ENCODE assay signal across 1 cellular context in the genomic region with DNA sequence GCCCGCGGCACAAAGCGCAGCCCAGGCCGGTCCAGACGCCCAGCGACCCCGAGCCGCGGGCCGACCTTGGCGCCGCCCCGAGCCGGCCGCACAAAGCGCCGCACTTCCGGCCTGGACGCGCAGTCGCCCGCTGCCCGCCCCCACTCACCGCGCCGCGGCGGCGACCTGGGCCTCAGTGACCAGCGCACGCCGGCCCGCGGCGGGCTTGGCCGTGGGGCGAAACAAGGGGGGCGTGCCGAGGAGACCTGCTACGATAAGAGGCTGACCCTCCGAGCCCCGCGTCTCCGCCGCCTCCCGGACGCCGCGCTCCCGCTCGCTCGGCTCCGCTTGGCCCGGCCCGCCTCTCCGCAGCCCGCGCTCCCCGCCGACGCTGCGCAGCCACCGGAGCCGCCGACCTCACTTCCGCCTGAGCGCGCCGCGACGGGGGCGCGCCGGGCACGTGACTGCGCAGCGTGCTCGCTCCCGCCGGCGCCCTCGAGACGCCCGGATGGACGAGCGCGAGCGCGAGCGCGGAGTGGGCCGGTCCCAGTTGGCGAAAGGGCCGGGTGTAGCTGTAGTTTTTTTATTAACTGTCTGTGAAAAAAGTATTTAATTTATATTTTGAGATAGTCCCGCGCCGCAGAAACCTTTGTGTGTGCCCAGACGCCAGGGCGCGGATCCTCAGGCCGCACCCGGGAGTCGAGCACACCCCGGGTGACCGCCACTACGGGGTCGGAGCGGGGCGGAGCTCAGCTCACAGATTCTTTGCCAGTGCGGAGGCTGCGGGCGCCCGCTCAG.
TF ChIP-seq lines count a peak whose summit lies in the region.

A gene with protein sequence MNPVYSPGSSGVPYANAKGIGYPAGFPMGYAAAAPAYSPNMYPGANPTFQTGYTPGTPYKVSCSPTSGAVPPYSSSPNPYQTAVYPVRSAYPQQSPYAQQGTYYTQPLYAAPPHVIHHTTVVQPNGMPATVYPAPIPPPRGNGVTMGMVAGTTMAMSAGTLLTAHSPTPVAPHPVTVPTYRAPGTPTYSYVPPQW (minus strand): TSS at position 395 of the 777 bp plus-strand sequence. CDS start 10,814 bp downstream, outside the sequence.

TF ChIP-seq in HEK293, 187 proteins besides CTCF, POLR2A, EP300 and RAD21 (continued from another document):
- TF ChIP-seq, protein P1, sequence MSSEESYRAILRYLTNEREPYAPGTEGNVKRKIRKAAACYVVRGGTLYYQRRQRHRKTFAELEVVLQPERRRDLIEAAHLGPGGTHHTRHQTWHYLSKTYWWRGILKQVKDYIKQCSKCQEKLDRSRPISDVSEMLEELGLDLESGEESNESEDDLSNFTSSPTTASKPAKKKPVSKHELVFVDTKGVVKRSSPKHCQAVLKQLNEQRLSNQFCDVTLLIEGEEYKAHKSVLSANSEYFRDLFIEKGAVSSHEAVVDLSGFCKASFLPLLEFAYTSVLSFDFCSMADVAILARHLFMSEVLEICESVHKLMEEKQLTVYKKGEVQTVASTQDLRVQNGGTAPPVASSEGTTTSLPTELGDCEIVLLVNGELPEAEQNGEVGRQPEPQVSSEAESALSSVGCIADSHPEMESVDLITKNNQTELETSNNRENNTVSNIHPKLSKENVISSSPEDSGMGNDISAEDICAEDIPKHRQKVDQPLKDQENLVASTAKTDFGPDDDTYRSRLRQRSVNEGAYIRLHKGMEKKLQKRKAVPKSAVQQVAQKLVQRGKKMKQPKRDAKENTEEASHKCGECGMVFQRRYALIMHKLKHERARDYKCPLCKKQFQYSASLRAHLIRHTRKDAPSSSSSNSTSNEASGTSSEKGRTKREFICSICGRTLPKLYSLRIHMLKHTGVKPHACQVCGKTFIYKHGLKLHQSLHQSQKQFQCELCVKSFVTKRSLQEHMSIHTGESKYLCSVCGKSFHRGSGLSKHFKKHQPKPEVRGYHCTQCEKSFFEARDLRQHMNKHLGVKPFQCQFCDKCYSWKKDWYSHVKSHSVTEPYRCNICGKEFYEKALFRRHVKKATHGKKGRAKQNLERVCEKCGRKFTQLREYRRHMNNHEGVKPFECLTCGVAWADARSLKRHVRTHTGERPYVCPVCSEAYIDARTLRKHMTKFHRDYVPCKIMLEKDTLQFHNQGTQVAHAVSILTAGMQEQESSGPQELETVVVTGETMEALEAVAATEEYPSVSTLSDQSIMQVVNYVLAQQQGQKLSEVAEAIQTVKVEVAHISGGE (tag by site-specific recombination; conservative IDR thresholded peaks at IDR 0.05; ENCODE audit: low read depth) = 0 out of 2 replicates have a peak, but pooled peaks have one; percentile 12
- TF ChIP-seq, protein P2, sequence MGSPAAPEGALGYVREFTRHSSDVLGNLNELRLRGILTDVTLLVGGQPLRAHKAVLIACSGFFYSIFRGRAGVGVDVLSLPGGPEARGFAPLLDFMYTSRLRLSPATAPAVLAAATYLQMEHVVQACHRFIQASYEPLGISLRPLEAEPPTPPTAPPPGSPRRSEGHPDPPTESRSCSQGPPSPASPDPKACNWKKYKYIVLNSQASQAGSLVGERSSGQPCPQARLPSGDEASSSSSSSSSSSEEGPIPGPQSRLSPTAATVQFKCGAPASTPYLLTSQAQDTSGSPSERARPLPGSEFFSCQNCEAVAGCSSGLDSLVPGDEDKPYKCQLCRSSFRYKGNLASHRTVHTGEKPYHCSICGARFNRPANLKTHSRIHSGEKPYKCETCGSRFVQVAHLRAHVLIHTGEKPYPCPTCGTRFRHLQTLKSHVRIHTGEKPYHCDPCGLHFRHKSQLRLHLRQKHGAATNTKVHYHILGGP (tag by site-specific recombination; IDR thresholded peaks at IDR 0.05) = no peak
- TF ChIP-seq, protein P3, sequence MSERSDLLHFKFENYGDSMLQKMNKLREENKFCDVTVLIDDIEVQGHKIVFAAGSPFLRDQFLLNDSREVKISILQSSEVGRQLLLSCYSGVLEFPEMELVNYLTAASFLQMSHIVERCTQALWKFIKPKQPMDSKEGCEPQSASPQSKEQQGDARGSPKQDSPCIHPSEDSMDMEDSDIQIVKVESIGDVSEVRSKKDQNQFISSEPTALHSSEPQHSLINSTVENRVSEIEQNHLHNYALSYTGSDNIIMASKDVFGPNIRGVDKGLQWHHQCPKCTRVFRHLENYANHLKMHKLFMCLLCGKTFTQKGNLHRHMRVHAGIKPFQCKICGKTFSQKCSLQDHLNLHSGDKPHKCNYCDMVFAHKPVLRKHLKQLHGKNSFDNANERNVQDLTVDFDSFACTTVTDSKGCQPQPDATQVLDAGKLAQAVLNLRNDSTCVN (tag by site-specific recombination; optimal IDR thresholded peaks at IDR 0.05) = peak; percentile 78
- TF ChIP-seq, protein P4, sequence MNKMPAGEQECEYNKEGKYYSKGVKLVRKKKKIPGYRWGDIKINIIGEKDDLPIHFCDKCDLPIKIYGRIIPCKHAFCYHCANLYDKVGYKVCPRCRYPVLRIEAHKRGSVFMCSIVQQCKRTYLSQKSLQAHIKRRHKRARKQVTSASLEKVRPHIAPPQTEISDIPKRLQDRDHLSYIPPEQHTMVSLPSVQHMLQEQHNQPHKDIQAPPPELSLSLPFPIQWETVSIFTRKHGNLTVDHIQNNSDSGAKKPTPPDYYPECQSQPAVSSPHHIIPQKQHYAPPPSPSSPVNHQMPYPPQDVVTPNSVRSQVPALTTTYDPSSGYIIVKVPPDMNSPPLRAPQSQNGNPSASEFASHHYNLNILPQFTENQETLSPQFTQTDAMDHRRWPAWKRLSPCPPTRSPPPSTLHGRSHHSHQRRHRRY (tag by site-specific recombination; IDR thresholded peaks at IDR 0.05) = no peak
- TF ChIP-seq ZNF701 (tag by site-specific recombination; IDR thresholded peaks at IDR 0.05) = no peak
- TF ChIP-seq ZNF549 (tag by site-specific recombination; IDR thresholded peaks at IDR 0.05) = 0 out of 2 replicates have a peak, but pooled peaks have one; percentile 17
- TF ChIP-seq HOXA7 (CRISPR knock-in tag; IDR thresholded peaks at IDR 0.05; ENCODE audit: borderline replicate concordance) = 0 out of 2 replicates have a peak, but pooled peaks have one; percentile 52
- peak; percentile 30; the same call in 1 of the 2 replicates for TF ChIP-seq ZBTB20 (tag by site-specific recombination; IDR thresholded peaks at IDR 0.05)
- TF ChIP-seq GLIS1 (tag by site-specific recombination; IDR thresholded peaks at IDR 0.05) = 0 out of 2 replicates have a peak, but pooled peaks have one; percentile 8
- TF ChIP-seq TRIM28 (IDR thresholded peaks at IDR 0.05; ENCODE audit: borderline replicate concordance, low read length) = peak; percentile 26; the same call in 1 of the 2 replicates
- peak; percentile 58 for TF ChIP-seq ZBTB8A (tag by site-specific recombination; IDR thresholded peaks at IDR 0.05)
- TF ChIP-seq ZSCAN23 (tag by site-specific recombination; IDR thresholded peaks at IDR 0.05) = no peak
- no peak for TF ChIP-seq ZNF776 (tag by site-specific recombination; IDR thresholded peaks at IDR 0.05; ENCODE audit: borderline replicate concordance)
- TF ChIP-seq, protein P5, sequence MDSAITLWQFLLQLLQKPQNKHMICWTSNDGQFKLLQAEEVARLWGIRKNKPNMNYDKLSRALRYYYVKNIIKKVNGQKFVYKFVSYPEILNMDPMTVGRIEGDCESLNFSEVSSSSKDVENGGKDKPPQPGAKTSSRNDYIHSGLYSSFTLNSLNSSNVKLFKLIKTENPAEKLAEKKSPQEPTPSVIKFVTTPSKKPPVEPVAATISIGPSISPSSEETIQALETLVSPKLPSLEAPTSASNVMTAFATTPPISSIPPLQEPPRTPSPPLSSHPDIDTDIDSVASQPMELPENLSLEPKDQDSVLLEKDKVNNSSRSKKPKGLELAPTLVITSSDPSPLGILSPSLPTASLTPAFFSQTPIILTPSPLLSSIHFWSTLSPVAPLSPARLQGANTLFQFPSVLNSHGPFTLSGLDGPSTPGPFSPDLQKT (IDR thresholded peaks at IDR 0.05; ENCODE audit: borderline replicate concordance, low read depth, low read length) = peak; percentile 64; the same call in 1 of the 2 replicates
- TF ChIP-seq ZNF585B (tag by site-specific recombination; IDR thresholded peaks at IDR 0.05) = no peak
- TF ChIP-seq ZXDB (tag by site-specific recombination; IDR thresholded peaks at IDR 0.05) = peak; percentile 88
- TF ChIP-seq ZEB2 (tag by site-specific recombination; IDR thresholded peaks at IDR 0.05) = peak; percentile 51; the same call in 1 of the 2 replicates
